8 cellular contexts compared by ENCODE assay signal in the genomic region with DNA sequence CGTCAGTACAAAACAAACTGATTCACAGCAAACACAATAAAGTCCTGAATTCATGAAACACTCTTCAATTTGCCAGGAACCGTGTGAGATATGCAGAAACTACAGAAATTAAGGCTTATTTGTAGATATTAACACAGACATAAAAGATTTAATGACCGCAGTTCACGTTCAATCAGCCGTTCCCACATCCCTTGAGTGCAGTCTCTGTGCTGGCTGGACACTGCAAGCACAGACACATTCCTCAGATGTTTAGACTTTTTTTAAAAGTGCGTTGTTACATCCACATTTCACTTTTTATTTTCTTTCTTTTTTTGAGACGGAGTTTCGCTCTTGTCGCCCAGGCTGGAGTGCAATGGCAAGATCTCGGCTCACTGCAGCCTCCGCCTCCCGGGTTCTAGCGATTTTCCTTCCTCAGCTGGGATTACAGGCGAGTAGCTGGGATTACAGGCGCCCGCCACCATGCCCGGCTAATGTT. TPM values are rescaled to one million over a fixed set of nuclear protein-coding genes. Genes with fewer than 3 reads are reported as not detected.
DNase-seq lines count a peak whose midpoint lies in the region; ATAC-seq and TF ChIP-seq lines count a peak whose summit lies in the region.

No MANE protein-coding gene starts in this region.

- H3K4me3 Mint-ChIP-seq in CD8-positive, alpha-beta memory T cell: peak overlapping the region in 1 of 7 donors; percentile 97

- no peak for TF ChIP-seq CTCF in coronary artery (IDR thresholded peaks at IDR 0.05)

- no peaks in the 10 kb centered on the region for H3K36me3 ChIP-seq in CD8-positive, alpha-beta memory T cell (ENCODE audit: insufficient read depth, low read length)
- H3K36me3 ChIP-seq in aorta (ENCODE audit: control insufficient read depth in 1 of 2, insufficient read depth in 2 of 2, low read length in 1 of 2): no peaks in the 10 kb centered on the region

- no peak for DNase-seq in CD8-positive, alpha-beta memory T cell
- peak; percentile 34 for DNase-seq in M059J (ENCODE audit: low read depth)
- no peak for DNase-seq in coronary artery (ENCODE audit: low spot score)
- peak; percentile 27 for DNase-seq in medulla oblongata (ENCODE audit: extremely low spot score)
- DNase-seq in aorta: no peak
- no peak for DNase-seq in NK-92 treated with Interleukin-12 subunit alpha and Interleukin-12 subunit beta, amount 100 ng/mL, for 24 hours (lab: John Stamatoyannopoulos, UW)

- H3K4me1 ChIP-seq in CD8-positive, alpha-beta memory T cell (ENCODE audit: insufficient read depth, low read length): peaks cover 34% of the 10 kb centered on the region
- no peaks in the 10 kb centered on the region for H3K4me1 ChIP-seq in aorta (ENCODE audit: control insufficient read depth in 1 of 2, insufficient read depth in 2 of 2, low read length in 2 of 2)

- H3K27me3 ChIP-seq in CD8-positive, alpha-beta memory T cell (ENCODE audit: insufficient read depth, low read length, poor library complexity, severe bottlenecking): no peaks in the 10 kb centered on the region
- no peaks in the 10 kb centered on the region for H3K27me3 ChIP-seq in aorta (ENCODE audit: control insufficient read depth in 1 of 2, insufficient read depth in 2 of 2, low read length in 1 of 2)

- peak; percentile 2 for ATAC-seq in aorta (ENCODE audit: low FRiP score)
- no peak for ATAC-seq in HG02642 (IDR thresholded peaks at IDR 0.05; ENCODE audit: poor library complexity, unreplicated experiment)
- no peak for ATAC-seq in GM21367 (IDR thresholded peaks at IDR 0.05; ENCODE audit: unreplicated experiment)

- peak overlapping the region in 6 of 8 donors; percentile 91 to 98 (median 96) for H3K27ac Mint-ChIP-seq in CD8-positive, alpha-beta memory T cell

- peaks cover 2 to 15% (median 5%) of the 10 kb centered on the region in 3 donors for H3K36me3 Mint-ChIP-seq in CD8-positive, alpha-beta memory T cell

- POLR2A ChIA-PET in CD8-positive, alpha-beta memory T cell (lab: Charles Lee): interaction anchor here (0.6 to 1.2 kb wide), 3 partner anchors 62 to 231 kb away, joined by 3 to 6 read pairs (median 3); partner anchors contain the start of gene PSAT1

- no peaks in the 10 kb centered on the region for H3K9me3 Mint-ChIP-seq in CD8-positive, alpha-beta memory T cell

- peak overlapping the region; percentile 88 for H3K4me3 ChIP-seq in CD8-positive, alpha-beta memory T cell (ENCODE audit: low read length)
- H3K4me3 ChIP-seq in coronary artery: peak overlapping the region; percentile 86
- peak overlapping the region; percentile 31 to 32 for H3K4me3 ChIP-seq in aorta (ENCODE audit: low read length in 2 of 2)

- CTCF ChIA-PET in CD8-positive, alpha-beta memory T cell (lab: Charles Lee): interaction anchor here (1.3 to 1.4 kb wide), 2 partner anchors 62 to 258 kb away, joined by 3 to 5 read pairs; partner anchors contain the start of gene PSAT1

- H3K27ac ChIP-seq in CD8-positive, alpha-beta memory T cell (ENCODE audit: low read depth, low read length): peak overlapping the region; percentile 84
- H3K27ac ChIP-seq in coronary artery (peak overlapping the region; percentile 61 to 84), aorta (ENCODE audit: low read depth in 1 of 2, low read length in 2 of 2) (no peak overlapping the region)

- peaks cover 35 to 40% (median 39%) of the 10 kb centered on the region in 3 donors for H3K4me1 Mint-ChIP-seq in CD8-positive, alpha-beta memory T cell

- intact Hi-C loops in aorta (cut with DNase I): loop anchor here in 1 of 2 donors (5.0 kb wide), 1 partner anchor 62 kb away; the partner anchor contains the start of gene PSAT1

- WGBS in aorta, 2 donors: 1% methylated on average over 17 of the region's 17 CpGs

- H3K9me3 ChIP-seq in CD8-positive, alpha-beta memory T cell (ENCODE audit: low read length): no peaks in the 10 kb centered on the region
- H3K9me3 ChIP-seq in aorta (ENCODE audit: control insufficient read depth, low read length): no peaks in the 10 kb centered on the region

- peaks cover 0 to 2% of the 10 kb centered on the region in 2 donors for H3K27me3 Mint-ChIP-seq in CD8-positive, alpha-beta memory T cell

RNA-seq across cellular contexts. Expression of gene CEP78, which starts 0.5 kb away (rescaled TPM):
- 10 to 100 TPM; 37.9 to 44.1 TPM for total RNA-seq in CD8-positive, alpha-beta memory T cell
- polyA plus RNA-seq in CD8-positive, alpha-beta memory T cell: 29.4 TPM
- 33.6 and 42.7 TPM in 2 replicates for total RNA-seq in M059J (2014; rRNA removed; shearing (Covaris generic))
- 10 to 100 TPM in 1 of 2 donors, 1 to 10 TPM in 1; 9.6 to 14.7 TPM for total RNA-seq in aorta
- polyA plus RNA-seq in aorta: 1 to 10 TPM; 3.8 to 4.9 TPM

Comparison
In these comparisons a context has a peak if more than half of its experiments do, and no peak if none do; other contexts are left out.
1. DNase-seq: peak in M059J (single experiment) and medulla oblongata (single experiment); none in CD8-positive, alpha-beta memory T cell (0 of 5), coronary artery (single experiment), aorta (0 of 2) and NK-92 treated with Interleukin-12 subunit alpha and Interleukin-12 subunit beta, amount 100 ng/mL, for 24 hours (single experiment).
2. H3K27ac ChIP-seq: peak in CD8-positive, alpha-beta memory T cell (single experiment) and coronary artery (2 of 2); none in aorta (0 of 2).
3. H3K4me3 ChIP-seq: peak in every context shown above with its lines; median percentile 88 in CD8-positive, alpha-beta memory T cell; 86 in coronary artery; 32 in aorta.